18 cellular contexts compared by ENCODE assay signal in genomic region chr14:100901391-100902183, GRCh38. TPM values are rescaled to one million over a fixed set of nuclear protein-coding genes. Genes with fewer than 3 reads are reported as not detected.
DNase-seq lines count a peak whose midpoint lies in the region; ATAC-seq and TF ChIP-seq lines count a peak whose summit lies in the region.
"Had no signal": no experiment of that assay in that cellular context is flagged by ENCODE, and none has a peak within 500 bp of the region (broad histone marks: within the 10 kb centered on the region; RNA-seq: fewer than 3 reads in every experiment).

No MANE protein-coding gene starts in this region.

- no peaks in the 10 kb centered on the region for H4K20me1 ChIP-seq in SK-N-SH (ENCODE audit: insufficient read depth)

- DNase-seq in SK-N-SH: peak; percentile 26
- peak in 5 of 7 donors; percentile 13 to 61 (median 27) for DNase-seq in adrenal gland
- peak; percentile 40 for DNase-seq in left lobe of liver (ENCODE audit: low spot score)
- DNase-seq in sigmoid colon: peak; percentile 55
- DNase-seq in Kasumi-1 (lab: John Stamatoyannopoulos, UW): no peak
- DNase-seq in stimulated activated CD4-positive, alpha-beta T cell treated with anti-CD3 and anti-CD28 coated beads, Interleukin-15, amount 100 ng/mL, for 24 hours: no peak
- no peak for DNase-seq in substantia nigra (lab: John Stamatoyannopoulos, UW)
- DNase-seq: activated CD4-positive, CD25-positive, alpha-beta regulatory T cell treated with anti-CD3 and anti-CD28 coated beads, Interleukin-2, amount 50 U/mL, for 72 hours; activated naive CD8-positive, alpha-beta T cell treated with anti-CD3 and anti-CD28 coated beads, Interleukin-2, amount 10 ng/mL, durations not matched to agents 7 days and 5 days; AML-193; HFFc6; stimulated activated naive CD4-positive, alpha-beta T cell treated with Interleukin-2 at 50 U/mL for 16 hours had no signal

- CTCF ChIA-PET in SK-N-SH (lab: Yijun Ruan, JAX): interaction anchor here (0.7 to 8.9 kb wide), 53 partner anchors 10 to 763 kb away, joined by 3 to 147 read pairs (median 5); partner anchors contain the start of gene DIO3

- H3K27ac ChIP-seq in SK-N-SH (ENCODE audit: low read depth in 2 of 2, low read length in 1 of 2) (peak overlapping the region in 1 of 2 experiments; percentile 99; a peak in 2 of 4 replicates), adrenal gland (peak overlapping the region in 3 of 5 donors; percentile 4 to 79 (median 56)), sigmoid colon (no peak overlapping the region), substantia nigra (ENCODE audit: low read depth, low read length, poor library complexity, severe bottlenecking) (no peak overlapping the region)
- H3K27ac ChIP-seq: transverse colon had no signal

- H3K27me3 ChIP-seq in SK-N-SH (ENCODE audit: insufficient read depth) (peaks cover 6% of the 10 kb centered on the region; the same call in 1 of the 2 replicates), adrenal gland (no peaks in the 10 kb centered on the region), sigmoid colon (peaks cover 4 to 84% (median 49%) of the 10 kb centered on the region in 3 donors)

- TF ChIP-seq EP300 in SK-N-SH (IDR thresholded peaks at IDR 0.05; ENCODE audit: borderline replicate concordance in 1 of 2, low read depth in 1 of 2, low read length in 1 of 2) (no peak), sigmoid colon (IDR thresholded peaks at IDR 0.05) (no peak)

- H3K4me3 ChIP-seq in SK-N-SH (ENCODE audit: low read depth in 2 of 2, low read length in 1 of 2) (peak overlapping the region in 1 of 2 experiments; percentile 48; a peak in 1 of 4 replicates), adrenal gland (no peak overlapping the region), sigmoid colon (no peak overlapping the region)
- H3K4me3 ChIP-seq: GM12878, transverse colon had no signal

- H3K36me3 ChIP-seq in SK-N-SH (replicated peaks in 1 of 2; ENCODE audit: control insufficient read depth in 1 of 2, insufficient read depth in 2 of 2, low read length in 1 of 2) (no peaks in the 10 kb centered on the region), adrenal gland (replicated peaks in 1 of 2) (peaks cover 0 to 49% of the 10 kb centered on the region in 2 donors), sigmoid colon (no peaks in the 10 kb centered on the region)
- H3K36me3 ChIP-seq: transverse colon had no signal

- H3K9me2 ChIP-seq in SK-N-SH: no peaks in the 10 kb centered on the region

- TF ChIP-seq CTCF in SK-N-SH (IDR thresholded peaks at IDR 0.05) (no peak), adrenal gland (IDR thresholded peaks at IDR 0.05) (no peak), sigmoid colon (IDR thresholded peaks at IDR 0.05) (no peak)

- TF ChIP-seq POLR2A in adrenal gland (IDR thresholded peaks at IDR 0.05) (no peak), sigmoid colon (IDR thresholded peaks at IDR 0.05) (no peak)

- H3K9me3 ChIP-seq in SK-N-SH (no peaks in the 10 kb centered on the region), adrenal gland (replicated peaks in 1 of 3) (no peaks in the 10 kb centered on the region), sigmoid colon (no peaks in the 10 kb centered on the region)
- H3K9me3 ChIP-seq: transverse colon had no signal

- ATAC-seq in SK-N-SH treated with all-trans-retinoic acid at 6 μM for 48 hours: no peak
- no peak for ATAC-seq in left lobe of liver
- ATAC-seq: GM12878; naive thymus-derived CD8-positive, alpha-beta T cell had no signal

- H3K4me1 ChIP-seq in SK-N-SH (ENCODE audit: control insufficient read depth in 1 of 2, insufficient read depth in 2 of 2, low read depth in 1 of 2, low read length in 1 of 2) (peaks cover 0 to 78% of the 10 kb centered on the region in 2 experiments; a peak in 3 of 4 replicates), adrenal gland (replicated peaks in 1 of 2) (peaks cover 27 to 44% of the 10 kb centered on the region in 2 donors), sigmoid colon (peaks cover 0 to 30% (median 13%) of the 10 kb centered on the region in 4 donors)

- no peak overlapping the region for H3K4me2 ChIP-seq in SK-N-SH

- intact Hi-C loops in adrenal gland (cut with DNase I): loop anchor here in 1 of 2 donors (5.0 to 10.0 kb wide), 4 partner anchors 49 to 723 kb away; no protein-coding TSS in a partner anchor
- intact Hi-C loops in sigmoid colon (cut with DNase I): no loop called here

- H3K9ac ChIP-seq in SK-N-SH: no peak overlapping the region

- WGBS in SK-N-SH (ENCODE audit: low lambda C conversion rate): 73% methylated on average over 11 of the region's 12 CpGs
- WGBS in adrenal gland, 4 donors: 76 to 91% (median 86%) methylated on average over 7 to 12 of the region's 12 CpGs
- WGBS in sigmoid colon, 2 donors: 88 to 90% methylated on average over 12 of the region's 12 CpGs

- TF ChIP-seq RAD21 in SK-N-SH (IDR thresholded peaks at IDR 0.05; ENCODE audit: low read length): no peak

- no peak overlapping the region for H2AFZ ChIP-seq in SK-N-SH (ENCODE audit: low read depth)

- POLR2A ChIA-PET in SK-N-SH (lab: Yijun Ruan, JAX): interaction anchor here (0.6 to 5.6 kb wide), 35 partner anchors 10 to 1712 kb away, joined by 3 to 77 read pairs (median 6); partner anchors contain the start of genes DIO3 and DLK1

- no peaks in the 10 kb centered on the region for H3K79me2 ChIP-seq in SK-N-SH (ENCODE audit: insufficient read depth)

- H3F3A ChIP-seq in SK-N-SH (replicated peaks; ENCODE audit: insufficient read depth): no peaks in the 10 kb centered on the region

TF ChIP-seq in SK-N-SH, 30 proteins besides CTCF, POLR2A, EP300 and RAD21 (continues in another document):
- TF ChIP-seq TCF12 (IDR thresholded peaks at IDR 0.05): no peak
- TF ChIP-seq FOSL2 (IDR thresholded peaks at IDR 0.05; ENCODE audit: borderline replicate concordance, low read depth): no peak
- no peak for TF ChIP-seq ZBTB33 (IDR thresholded peaks at IDR 0.05; ENCODE audit: borderline replicate concordance, low read depth)
- no peak for TF ChIP-seq JUND (IDR thresholded peaks at IDR 0.05)
- TF ChIP-seq MEF2A (IDR thresholded peaks at IDR 0.05; ENCODE audit: borderline replicate concordance, low read depth): no peak
- no peak for TF ChIP-seq CHD2 (IDR thresholded peaks at IDR 0.05; ENCODE audit: low read length, partially characterized antibody)
- no peak for TF ChIP-seq ELF1 (IDR thresholded peaks at IDR 0.05)

TF ChIP-seq in SK-N-SH treated with all-trans-retinoic acid at 6 μM for 48 hours, 23 proteins besides CTCF, POLR2A, EP300 and RAD21 (continues in another document):
- no peak for TF ChIP-seq RARB (CRISPR knock-in tag; IDR thresholded peaks at IDR 0.05)
- TF ChIP-seq OSR1 (CRISPR knock-in tag; IDR thresholded peaks at IDR 0.05): no peak
- TF ChIP-seq, protein P1, sequence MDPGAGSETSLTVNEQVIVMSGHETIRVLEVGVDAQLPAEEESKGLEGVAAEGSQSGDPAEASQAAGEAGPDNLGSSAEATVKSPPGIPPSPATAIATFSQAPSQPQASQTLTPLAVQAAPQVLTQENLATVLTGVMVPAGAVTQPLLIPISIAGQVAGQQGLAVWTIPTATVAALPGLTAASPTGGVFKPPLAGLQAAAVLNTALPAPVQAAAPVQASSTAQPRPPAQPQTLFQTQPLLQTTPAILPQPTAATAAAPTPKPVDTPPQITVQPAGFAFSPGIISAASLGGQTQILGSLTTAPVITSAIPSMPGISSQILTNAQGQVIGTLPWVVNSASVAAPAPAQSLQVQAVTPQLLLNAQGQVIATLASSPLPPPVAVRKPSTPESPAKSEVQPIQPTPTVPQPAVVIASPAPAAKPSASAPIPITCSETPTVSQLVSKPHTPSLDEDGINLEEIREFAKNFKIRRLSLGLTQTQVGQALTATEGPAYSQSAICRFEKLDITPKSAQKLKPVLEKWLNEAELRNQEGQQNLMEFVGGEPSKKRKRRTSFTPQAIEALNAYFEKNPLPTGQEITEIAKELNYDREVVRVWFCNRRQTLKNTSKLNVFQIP (CRISPR knock-in tag; IDR thresholded peaks at IDR 0.05; ENCODE audit: borderline replicate concordance, low read depth): no peak
- TF ChIP-seq TCF4 (CRISPR knock-in tag; IDR thresholded peaks at IDR 0.05; ENCODE audit: borderline replicate concordance): no peak
- no peak for TF ChIP-seq ZNF565 (CRISPR knock-in tag; conservative IDR thresholded peaks at IDR 0.05; ENCODE audit: low read depth)
- no peak for TF ChIP-seq TSHZ2 (CRISPR knock-in tag; IDR thresholded peaks at IDR 0.05)
- TF ChIP-seq ZNF8 (CRISPR knock-in tag; IDR thresholded peaks at IDR 0.05): no peak
- TF ChIP-seq ZC3H10 (CRISPR knock-in tag; IDR thresholded peaks at IDR 0.05): no peak

RNA-seq across cellular contexts. Expression of gene RTL1, which starts 1.9 kb away (rescaled TPM):
- polyA plus RNA-seq in SK-N-SH (2012; rRNA removed) (0.05 and 0.07 TPM in 2 replicates), adrenal gland (1 to 10 TPM; 1.0 to 6.2 (median 2.6) TPM), sigmoid colon (not detected)
- 0.06 and 0.09 TPM in 2 replicates for polyA plus RNA-seq in SK-N-SH (2012; cell fraction: cytosol; rRNA removed)
- 0.01 and 0.02 TPM in 2 replicates for polyA plus RNA-seq in SK-N-SH (2012; cell fraction: nucleus; rRNA removed)
- total RNA-seq in adrenal gland (1 to 10 TPM in 2 of 8 donors, under 1 TPM in 3, not detected in 3; 0.13 to 5.9 (median 0.78) TPM), left lobe of liver (not detected), sigmoid colon (not detected)
- total RNA-seq: activated naive CD8-positive, alpha-beta T cell treated with anti-CD3 and anti-CD28 coated beads, Interleukin-2, amount 10 ng/mL, durations not matched to agents 7 days and 5 days; activated T-helper 2 cell treated with anti-CD3 and anti-CD28 coated beads, Interferon-gamma antibody, Interleukin-2, Interleukin-4, amounts not matched to agents 10 μg/mL and 5 μg/mL and 100 μg/mL, durations not matched to agents 14 hours and 24 hours and 36 hours; GM12878; HFFc6; LHCN-M2; naive thymus-derived CD8-positive, alpha-beta T cell; transverse colon had no signal
- polyA plus RNA-seq: GM12878; naive thymus-derived CD8-positive, alpha-beta T cell had no signal

Comparison
In these comparisons a context has a peak if more than half of its experiments do, and no peak if none do; other contexts are left out.
1. DNase-seq: peak in SK-N-SH (single experiment), adrenal gland (5 of 7), left lobe of liver (single experiment) and sigmoid colon (single experiment); none in Kasumi-1 (0 of 2), stimulated activated CD4-positive, alpha-beta T cell treated with anti-CD3 and anti-CD28 coated beads, Interleukin-15, amount 100 ng/mL, for 24 hours (single experiment) and substantia nigra (0 of 49).
2. H3K27ac ChIP-seq: peak in adrenal gland (3 of 5); none in sigmoid colon (0 of 4) and substantia nigra (single experiment).